Comparison of ENCODE assay signal across 14 cellular contexts in genomic region chr20:63430891-63431290, GRCh38. TPM values are rescaled to one million over a fixed set of nuclear protein-coding genes. Genes with fewer than 3 reads are reported as not detected.
DNase-seq lines count a peak whose midpoint lies in the region; ATAC-seq and TF ChIP-seq lines count a peak whose summit lies in the region.
"Had no signal": no experiment of that assay in that cellular context is flagged by ENCODE, and none has a peak within 500 bp of the region (broad histone marks: within the 10 kb centered on the region; RNA-seq: fewer than 3 reads in every experiment).

No MANE protein-coding gene starts in this region.

- no peak for DNase-seq in stimulated activated naive CD8-positive, alpha-beta T cell treated with anti-CD3 and anti-CD28 coated beads, Interleukin-15, amount 100 ng/mL, for 72 hours
- DNase-seq in stimulated activated naive CD8-positive, alpha-beta T cell treated with anti-CD3 and anti-CD28 coated beads, Interleukin-15, Interleukin-2, amounts not matched to agents 100 U/mL and 50 U/mL, for 24 hours, result no peak
- no peak for DNase-seq in central memory CD8-positive, alpha-beta T cell (ENCODE audit: low spot score in 2 of 2)
- DNase-seq in neural progenitor cell (ENCODE audit: low spot score) (no peak), iPS-NIHi11 (ENCODE audit: low spot score) (no peak)
- DNase-seq: Calu3; CD8-positive, alpha-beta T cell; DMS79 treated with DMSO at 0.1 percent for 48 hours; GF-D8 had no signal

- no peak overlapping the region for H3K4me2 ChIP-seq in neural progenitor cell
- H3K4me2 ChIP-seq: BLaER1 treated with 17β-estradiol and CSF1 and Interleukin-3, amounts not matched to agents 10 nM and 100 nM had no signal

- H3K4me3 Mint-ChIP-seq in stimulated activated naive CD8-positive, alpha-beta T cell treated with anti-CD3 and anti-CD28 coated beads, Interleukin-15, amount 100 ng/mL, for 72 hours, result no peak overlapping the region
- H3K4me3 Mint-ChIP-seq in central memory CD8-positive, alpha-beta T cell, result no peak overlapping the region
- no peak overlapping the region for H3K4me3 Mint-ChIP-seq in neural progenitor cell
- H3K4me3 Mint-ChIP-seq: B cell; CD8-positive, alpha-beta T cell; IgD-negative memory B cell had no signal

- peak overlapping the region in 1 of 2 donors; percentile 75 for H3K27ac Mint-ChIP-seq in stimulated activated naive CD8-positive, alpha-beta T cell treated with anti-CD3 and anti-CD28 coated beads, Interleukin-15, amount 100 ng/mL, for 72 hours
- peak overlapping the region; percentile 67 for H3K27ac Mint-ChIP-seq in central memory CD8-positive, alpha-beta T cell (ENCODE audit: low read depth)
- peak overlapping the region; percentile 0 for H3K27ac Mint-ChIP-seq in neural progenitor cell
- H3K27ac Mint-ChIP-seq: B cell; CD8-positive, alpha-beta T cell; IgD-negative memory B cell had no signal

- H3F3A ChIP-seq in neural progenitor cell (ENCODE audit: low read depth), result peaks cover 27% of the 10 kb centered on the region

- no peaks in the 10 kb centered on the region for H3K4me1 ChIP-seq in neural progenitor cell

- no peaks in the 10 kb centered on the region for H4K20me1 ChIP-seq in neural progenitor cell (ENCODE audit: low read depth)

- H3K27ac ChIP-seq in neural progenitor cell, result no peak overlapping the region
- H3K27ac ChIP-seq: BLaER1 treated with 17β-estradiol and CSF1 and Interleukin-3, amounts not matched to agents 10 nM and 100 nM had no signal

- no peak for TF ChIP-seq CTCF in neural progenitor cell (IDR thresholded peaks at IDR 0.05)

- no peak overlapping the region for H3K4me3 ChIP-seq in neural progenitor cell
- H3K4me3 ChIP-seq: BLaER1 treated with 17β-estradiol and CSF1 and Interleukin-3, amounts not matched to agents 10 nM and 100 nM; HAP-1 had no signal

- peaks cover 3% of the 10 kb centered on the region for H3K36me3 Mint-ChIP-seq in central memory CD8-positive, alpha-beta T cell (ENCODE audit: insufficient read depth)
- H3K36me3 Mint-ChIP-seq in neural progenitor cell, result peaks cover 11% of the 10 kb centered on the region
- H3K36me3 Mint-ChIP-seq: CD8-positive, alpha-beta T cell; IgD-negative memory B cell had no signal

- peak; percentile 22 for ATAC-seq in stimulated activated naive CD8-positive, alpha-beta T cell treated with anti-CD3 and anti-CD28 coated beads, Interleukin-15, amount 100 ng/mL, for 72 hours
- ATAC-seq in stimulated activated naive CD8-positive, alpha-beta T cell treated with anti-CD3 and anti-CD28 coated beads, Interleukin-15, Interleukin-2, amounts not matched to agents 100 U/mL and 50 U/mL, for 24 hours, result no peak
- no peak for ATAC-seq in central memory CD8-positive, alpha-beta T cell (replicated peaks; ENCODE audit: extremely low read depth, poor library complexity, severe bottlenecking)
- ATAC-seq in GM21528 (IDR thresholded peaks at IDR 0.05; ENCODE audit: low FRiP score, unreplicated experiment), result no peak
- ATAC-seq: CD8-positive, alpha-beta T cell had no signal

- H3K27me3 ChIP-seq in neural progenitor cell, result no peaks in the 10 kb centered on the region

- H3K79me2 ChIP-seq in neural progenitor cell (ENCODE audit: low read depth), result no peaks in the 10 kb centered on the region

- no peaks in the 10 kb centered on the region for H3K36me3 ChIP-seq in neural progenitor cell
- H3K36me3 ChIP-seq: BLaER1 treated with 17β-estradiol and CSF1 and Interleukin-3, amounts not matched to agents 10 nM and 100 nM; HAP-1 had no signal

- no peaks in the 10 kb centered on the region for H3K9me3 ChIP-seq in neural progenitor cell (ENCODE audit: low read depth)
- H3K9me3 ChIP-seq: BLaER1 treated with 17β-estradiol and CSF1 and Interleukin-3, amounts not matched to agents 10 nM and 100 nM; HAP-1 had no signal

- H3K4me1 Mint-ChIP-seq in stimulated activated naive CD8-positive, alpha-beta T cell treated with anti-CD3 and anti-CD28 coated beads, Interleukin-15, amount 100 ng/mL, for 72 hours, result peaks cover 27% of the 10 kb centered on the region
- peaks cover 13% of the 10 kb centered on the region for H3K4me1 Mint-ChIP-seq in central memory CD8-positive, alpha-beta T cell
- H3K4me1 Mint-ChIP-seq in neural progenitor cell, result peaks cover 21% of the 10 kb centered on the region

- peaks cover 15% of the 10 kb centered on the region for H3K27me3 Mint-ChIP-seq in stimulated activated naive CD8-positive, alpha-beta T cell treated with anti-CD3 and anti-CD28 coated beads, Interleukin-15, amount 100 ng/mL, for 72 hours
- H3K27me3 Mint-ChIP-seq in central memory CD8-positive, alpha-beta T cell, result no peaks in the 10 kb centered on the region
- no peaks in the 10 kb centered on the region for H3K27me3 Mint-ChIP-seq in neural progenitor cell (ENCODE audit: insufficient read depth, low read depth)

- H3K9me3 Mint-ChIP-seq in stimulated activated naive CD8-positive, alpha-beta T cell treated with anti-CD3 and anti-CD28 coated beads, Interleukin-15, amount 100 ng/mL, for 72 hours, result no peaks in the 10 kb centered on the region
- no peaks in the 10 kb centered on the region for H3K9me3 Mint-ChIP-seq in central memory CD8-positive, alpha-beta T cell
- no peaks in the 10 kb centered on the region for H3K9me3 Mint-ChIP-seq in neural progenitor cell
- H3K9me3 Mint-ChIP-seq: CD8-positive, alpha-beta T cell had no signal

- H3K9ac ChIP-seq in neural progenitor cell, result no peak overlapping the region

- no peak overlapping the region for H2AFZ ChIP-seq in neural progenitor cell (replicated peaks)

RNA-seq across cellular contexts. Expression of gene KCNQ2, which starts 41.6 kb away (rescaled TPM):
- 39.5 and 106 TPM in 2 replicates for total RNA-seq in neural progenitor cell (ENCODE audit: low replicate concordance)
- total RNA-seq: CD8-positive, alpha-beta T cell had no signal
